Comparison of ENCODE assay signal across 14 cellular contexts in the genomic region with DNA sequence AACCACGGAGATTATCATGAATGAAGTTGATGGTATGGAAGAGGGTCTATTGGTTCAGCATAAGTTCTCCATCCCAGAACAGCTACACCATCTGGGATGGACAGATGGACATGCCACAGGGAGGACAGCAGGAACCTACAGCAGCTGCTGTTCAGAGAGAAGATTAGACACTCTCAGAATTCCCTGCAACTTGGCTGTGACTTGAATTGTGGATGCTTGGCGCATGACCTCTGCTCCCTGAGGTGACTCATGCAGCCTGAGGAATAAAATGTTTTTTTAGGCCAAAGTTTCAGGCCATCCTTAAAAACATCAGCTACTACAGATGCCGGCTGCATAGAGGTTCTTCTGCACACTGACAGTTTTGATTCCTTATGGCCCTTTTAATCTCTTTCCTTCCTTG.
DNase-seq lines count a peak whose midpoint lies in the region; ATAC-seq and TF ChIP-seq lines count a peak whose summit lies in the region.
"Had no signal": no experiment of that assay in that cellular context is flagged by ENCODE, and none has a peak within 500 bp of the region (broad histone marks: within the 10 kb centered on the region; RNA-seq: fewer than 3 reads in every experiment).

No MANE protein-coding gene starts in this region.

- DNase-seq in ELR (ENCODE audit: low read depth), result peak; percentile 58
- peak; percentile 47 to 65 for DNase-seq in SJCRH30
- peak; percentile 68 to 84 for DNase-seq in foreskin fibroblast
- DNase-seq in sciatic nerve (ENCODE audit: low spot score), result no peak
- DNase-seq in effector memory CD4-positive, alpha-beta T cell, result no peak
- DNase-seq in stimulated activated CD4-positive, alpha-beta T cell treated with anti-CD3 and anti-CD28 coated beads, Interleukin-2, amount 100 ng/mL, for 24 hours, result no peak
- DNase-seq: activated B cell treated with CpG ODN at 0.5 μM for 24 hours, activated gamma-delta T cell, DND-41, lower lobe of right lung, NCI-H1694 had no signal

- H3K27me3 ChIP-seq in SJCRH30, result no peaks in the 10 kb centered on the region
- H3K27me3 ChIP-seq in effector memory CD4-positive, alpha-beta T cell (replicated peaks; ENCODE audit: control insufficient read depth, insufficient read depth, low read length, poor library complexity, severe bottlenecking), result no peaks in the 10 kb centered on the region
- H3K27me3 ChIP-seq: Peyer's patch had no signal

- ATAC-seq in sciatic nerve, result peak; percentile 79
- ATAC-seq in HG03565 (IDR thresholded peaks at IDR 0.05; ENCODE audit: unreplicated experiment), result no peak
- no peak for ATAC-seq in GM19395 (IDR thresholded peaks at IDR 0.05; ENCODE audit: unreplicated experiment)

- intact Hi-C loops in sciatic nerve (cut with DNase I), result no loop called here

- no peak for TF ChIP-seq CTCF in foreskin fibroblast (IDR thresholded peaks at IDR 0.05; ENCODE audit: low read depth, low read length)

- H3K27ac ChIP-seq in SJCRH30, result no peak overlapping the region
- no peak overlapping the region for H3K27ac ChIP-seq in effector memory CD4-positive, alpha-beta T cell (ENCODE audit: insufficient read depth, low read length, poor library complexity, severe bottlenecking)
- H3K27ac ChIP-seq: lower lobe of right lung, Peyer's patch had no signal

- H3K9me3 ChIP-seq in SJCRH30 (replicated peaks), result no peaks in the 10 kb centered on the region
- no peaks in the 10 kb centered on the region for H3K9me3 ChIP-seq in effector memory CD4-positive, alpha-beta T cell (ENCODE audit: control insufficient read depth, low read length)
- H3K9me3 ChIP-seq: lower lobe of right lung, Peyer's patch had no signal

- peaks cover 5% of the 10 kb centered on the region; the same call in 1 of the 2 replicates for H3K4me1 ChIP-seq in SJCRH30
- no peaks in the 10 kb centered on the region for H3K4me1 ChIP-seq in effector memory CD4-positive, alpha-beta T cell (ENCODE audit: control insufficient read depth, insufficient read depth, low read length, poor library complexity, severe bottlenecking)
- H3K4me1 ChIP-seq: lower lobe of right lung, Peyer's patch had no signal

- no peaks in the 10 kb centered on the region for H3K36me3 ChIP-seq in SJCRH30
- no peaks in the 10 kb centered on the region for H3K36me3 ChIP-seq in effector memory CD4-positive, alpha-beta T cell (ENCODE audit: control insufficient read depth, insufficient read depth, low read length)
- H3K36me3 ChIP-seq: lower lobe of right lung, Peyer's patch had no signal

- no peak overlapping the region for H3K4me3 ChIP-seq in SJCRH30
- H3K4me3 ChIP-seq in foreskin fibroblast (ENCODE audit: low read depth in 1 of 2, low read length in 2 of 2), result no peak overlapping the region
- no peak overlapping the region for H3K4me3 ChIP-seq in effector memory CD4-positive, alpha-beta T cell (ENCODE audit: insufficient read depth, low read depth, low read length, poor library complexity, severe bottlenecking)
- H3K4me3 ChIP-seq: lower lobe of right lung, Peyer's patch had no signal

Comparison
In these comparisons a context has a peak if more than half of its experiments do, and no peak if none do; other contexts are left out.
1. DNase-seq: peak in ELR (single experiment), SJCRH30 (2 of 2) and foreskin fibroblast (2 of 2); none in sciatic nerve (single experiment), effector memory CD4-positive, alpha-beta T cell (0 of 3) and stimulated activated CD4-positive, alpha-beta T cell treated with anti-CD3 and anti-CD28 coated beads, Interleukin-2, amount 100 ng/mL, for 24 hours (0 of 2).